ENCODE assay signal across 20 cellular contexts in genomic region chr1:89698020-89698560, GRCh38.
DNase-seq lines count a peak whose midpoint lies in the region; ATAC-seq and TF ChIP-seq lines count a peak whose summit lies in the region.
"Had no signal": no experiment of that assay in that cellular context is flagged by ENCODE, and none has a peak within 500 bp of the region (broad histone marks: within the 10 kb centered on the region; RNA-seq: fewer than 3 reads in every experiment).

No MANE protein-coding gene starts in this region.

- POLR2A ChIA-PET in activated CD4-positive, alpha-beta T cell treated with anti-CD3 and anti-CD28 coated beads for 36 hours (lab: Charles Lee), result interaction anchor here (1.1 kb wide), 1 partner anchor 39 kb away, joined by 3 read pairs; no protein-coding TSS in a partner anchor

- no peaks in the 10 kb centered on the region for H3K27me3 ChIP-seq in suprapubic skin
- H3K27me3 ChIP-seq: adrenal gland, neural progenitor cell, testis had no signal

- TF ChIP-seq POLR2A in suprapubic skin (IDR thresholded peaks at IDR 0.05), result no peak

- H3K27ac ChIP-seq in suprapubic skin, result no peak overlapping the region
- H3K27ac ChIP-seq: A549, adrenal gland, neural progenitor cell, testis had no signal

- peaks cover 78% of the 10 kb centered on the region for H3K36me3 Mint-ChIP-seq in activated CD4-positive, alpha-beta T cell treated with anti-CD3 and anti-CD28 coated beads for 36 hours (ENCODE audit: low read depth)
- peaks cover 3% of the 10 kb centered on the region for H3K36me3 Mint-ChIP-seq in IgD-negative memory B cell
- peaks cover 39% of the 10 kb centered on the region for H3K36me3 Mint-ChIP-seq in activated naive CD8-positive, alpha-beta T cell
- no peaks in the 10 kb centered on the region for H3K36me3 Mint-ChIP-seq in natural killer cell
- H3K36me3 Mint-ChIP-seq: neural progenitor cell had no signal

- peaks cover 94% of the 10 kb centered on the region for H3K4me1 Mint-ChIP-seq in activated CD4-positive, alpha-beta T cell treated with anti-CD3 and anti-CD28 coated beads for 36 hours
- H3K4me1 Mint-ChIP-seq in IgD-negative memory B cell, result peaks cover 39 to 58% (median 50%) of the 10 kb centered on the region in 3 donors
- peaks cover 96% of the 10 kb centered on the region for H3K4me1 Mint-ChIP-seq in activated naive CD8-positive, alpha-beta T cell (ENCODE audit: low read depth)
- H3K4me1 Mint-ChIP-seq in natural killer cell, result peaks cover 78 to 81% of the 10 kb centered on the region in 2 donors
- H3K4me1 Mint-ChIP-seq: neural progenitor cell had no signal

- DNase-seq in activated CD4-positive, alpha-beta T cell treated with anti-CD3 and anti-CD28 coated beads for 36 hours, result no peak
- DNase-seq in activated CD4-positive, alpha-beta T cell treated with anti-CD3 and anti-CD28 coated beads for 4 hours, result no peak
- DNase-seq in natural killer cell (no peak), A172 (ENCODE audit: low spot score) (no peak), suprapubic skin (ENCODE audit: low spot score in 2 of 2) (no peak), SHP77 (lab: John Stamatoyannopoulos, UW) (no peak)
- DNase-seq: adrenal gland; central memory CD4-positive, alpha-beta T cell; endodermal cell; foreskin melanocyte; Karpas-422; NCI-H1436 treated with DMSO at 0.1 percent for 48 hours; NK-92 treated with Interleukin-12 subunit alpha and Interleukin-12 subunit beta, amount 100 ng/mL, for 24 hours; testis had no signal

- intact Hi-C loops in activated CD4-positive, alpha-beta T cell treated with anti-CD3 and anti-CD28 coated beads for 36 hours (cut with DNase I, micrococcal nuclease), result loop anchor here in 1 of 2 experiments (2.0 kb wide), 1 partner anchor 19 kb away; no protein-coding TSS in a partner anchor
- intact Hi-C loops in natural killer cell (cut with micrococcal nuclease), result loop anchor here (2.0 kb wide), 1 partner anchor 23 kb away; no protein-coding TSS in a partner anchor

- CTCF ChIA-PET in activated CD4-positive, alpha-beta T cell treated with anti-CD3 and anti-CD28 coated beads for 36 hours (lab: Charles Lee), result interaction anchor here (1.0 to 2.0 kb wide), 5 partner anchors 9 to 65 kb away, joined by 3 to 13 read pairs (median 4); no protein-coding TSS in a partner anchor

- no peak for ATAC-seq in activated CD4-positive, alpha-beta T cell treated with anti-CD3 and anti-CD28 coated beads for 36 hours
- ATAC-seq in natural killer cell, result no peak
- ATAC-seq: A549, Right ventricle myocardium inferior had no signal

- TF ChIP-seq EP300 in suprapubic skin (IDR thresholded peaks at IDR 0.05), result no peak

- peaks cover 2% of the 10 kb centered on the region for H3K4me1 ChIP-seq in suprapubic skin
- H3K4me1 ChIP-seq: A549, neural progenitor cell had no signal

- whole genome bisulfite sequencing in suprapubic skin, result 53% methylated on average over 3 of the region's 3 CpGs

- H3K27ac Mint-ChIP-seq in activated CD4-positive, alpha-beta T cell treated with anti-CD3 and anti-CD28 coated beads for 36 hours, result peak overlapping the region; percentile 58
- H3K27ac Mint-ChIP-seq in IgD-negative memory B cell (peak overlapping the region; percentile 3 to 84 (median 6)), natural killer cell (peak overlapping the region; percentile 86 to 94)
- H3K27ac Mint-ChIP-seq in activated naive CD8-positive, alpha-beta T cell, result peak overlapping the region; percentile 94
- H3K27ac Mint-ChIP-seq: endodermal cell, neural progenitor cell had no signal

- H3K4me3 Mint-ChIP-seq in activated CD4-positive, alpha-beta T cell treated with anti-CD3 and anti-CD28 coated beads for 36 hours, result no peak overlapping the region
- H3K4me3 Mint-ChIP-seq in IgD-negative memory B cell, result peak overlapping the region in 1 of 4 donors; percentile 83
- H3K4me3 Mint-ChIP-seq in activated naive CD8-positive, alpha-beta T cell, result peak overlapping the region; percentile 21
- peak overlapping the region; percentile 87 for H3K4me3 Mint-ChIP-seq in natural killer cell
- H3K4me3 Mint-ChIP-seq: endodermal cell, neural progenitor cell had no signal

- TF ChIP-seq CTCF in natural killer cell (IDR thresholded peaks at IDR 0.05), result no peak
- no peak for TF ChIP-seq CTCF in suprapubic skin (IDR thresholded peaks at IDR 0.05)

- H3K9me3 Mint-ChIP-seq in activated CD4-positive, alpha-beta T cell treated with anti-CD3 and anti-CD28 coated beads for 36 hours (ENCODE audit: low read depth), result no peaks in the 10 kb centered on the region
- no peaks in the 10 kb centered on the region for H3K9me3 Mint-ChIP-seq in IgD-negative memory B cell
- H3K9me3 Mint-ChIP-seq in activated naive CD8-positive, alpha-beta T cell (ENCODE audit: low read depth), result no peaks in the 10 kb centered on the region
- no peaks in the 10 kb centered on the region for H3K9me3 Mint-ChIP-seq in natural killer cell
- H3K9me3 Mint-ChIP-seq: endodermal cell, neural progenitor cell had no signal

- H3K27me3 Mint-ChIP-seq in activated CD4-positive, alpha-beta T cell treated with anti-CD3 and anti-CD28 coated beads for 36 hours, result no peaks in the 10 kb centered on the region
- H3K27me3 Mint-ChIP-seq in IgD-negative memory B cell (no peaks in the 10 kb centered on the region), natural killer cell (ENCODE audit: low read depth in 2 of 2) (no peaks in the 10 kb centered on the region)
- no peaks in the 10 kb centered on the region for H3K27me3 Mint-ChIP-seq in activated naive CD8-positive, alpha-beta T cell

- no peak overlapping the region for H3K4me3 ChIP-seq in suprapubic skin
- H3K4me3 ChIP-seq: A549, adrenal gland, lung, neural progenitor cell, testis had no signal

- no peaks in the 10 kb centered on the region for H3K9me3 ChIP-seq in suprapubic skin
- H3K9me3 ChIP-seq: A549, adrenal gland, testis had no signal

- no peaks in the 10 kb centered on the region for H3K36me3 ChIP-seq in suprapubic skin
- H3K36me3 ChIP-seq: adrenal gland, neural progenitor cell had no signal

Comparison
In these comparisons a context has a peak if more than half of its experiments do, and no peak if none do; other contexts are left out.
1. H3K27ac Mint-ChIP-seq: peak in every context shown above with its lines; median percentile 94 in activated naive CD8-positive, alpha-beta T cell; 90 in natural killer cell; 58 in activated CD4-positive, alpha-beta T cell treated with anti-CD3 and anti-CD28 coated beads for 36 hours; 6 in IgD-negative memory B cell.